9 cellular contexts compared by ENCODE assay signal in the genomic region with DNA sequence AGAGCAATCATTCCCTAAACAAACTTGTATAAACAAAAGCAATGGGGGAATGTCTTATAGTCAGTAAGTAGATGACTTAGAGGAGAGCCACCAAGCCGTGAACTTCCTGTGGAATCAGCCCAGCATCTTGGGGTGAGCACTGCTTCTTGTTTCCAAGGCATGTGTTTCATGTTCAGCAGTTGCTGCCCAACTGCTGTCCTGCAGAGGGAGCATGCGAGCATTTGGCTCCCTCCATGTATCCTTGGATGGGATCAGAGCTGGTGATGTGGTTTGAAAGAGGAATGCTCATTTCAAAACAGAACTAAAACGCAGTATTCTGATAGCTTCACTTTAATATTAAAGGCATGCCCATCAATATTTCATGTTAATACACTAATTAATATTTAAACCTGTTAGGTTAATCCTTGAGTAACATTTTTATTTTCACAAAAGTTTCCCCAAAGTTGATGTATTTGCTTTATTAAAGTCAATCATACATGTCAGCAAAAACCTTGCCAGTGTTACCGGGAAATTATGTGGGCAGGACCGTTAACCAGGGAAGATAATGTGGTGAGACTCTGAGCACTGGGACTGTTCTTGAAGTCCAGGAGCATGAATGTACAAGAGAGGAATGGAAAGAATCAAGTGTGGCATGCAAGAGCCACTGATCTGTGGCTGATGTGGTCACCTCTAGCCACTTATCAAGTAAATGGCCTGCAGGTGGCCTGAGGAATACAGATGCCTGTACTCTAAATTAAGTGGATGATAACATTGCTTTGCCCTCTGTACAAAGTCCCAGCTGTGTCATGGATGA.
A peak's percentile ranks its signal among the peaks of the same experiment; 100 is the strongest.
DNase-seq lines count a peak whose midpoint lies in the region; ATAC-seq and TF ChIP-seq lines count a peak whose summit lies in the region.
"Had no signal": no experiment of that assay in that cellular context is flagged by ENCODE, and none has a peak within 500 bp of the region (broad histone marks: within the 10 kb centered on the region; RNA-seq: fewer than 3 reads in every experiment).

No MANE protein-coding gene starts in this region.

- DNase-seq in Caki2 (ENCODE audit: low read depth): peak; percentile 45
- no peak for DNase-seq in HCT116 (ENCODE audit: low read depth, low spot score)
- DNase-seq in SJCRH30: peak; percentile 22 to 62
- DNase-seq in fibroblast of the conjunctiva (ENCODE audit: low read depth): peak; percentile 26
- DNase-seq in non-pigmented ciliary epithelial cell (ENCODE audit: low read depth): peak; percentile 75
- DNase-seq: activated B cell treated with CpG ODN at 0.5 μM for 24 hours had no signal

- intact Hi-C loops in HCT116 (cut with micrococcal nuclease): loop anchor here (2.0 to 5.0 kb wide), 2 partner anchors 622 to 758 kb away; no protein-coding TSS in a partner anchor

- CTCF ChIA-PET in HCT116 (lab: Charles Lee): interaction anchor here (1.2 kb wide), 1 partner anchor 17 kb away, joined by 4 read pairs; no protein-coding TSS in a partner anchor

- H3K9ac ChIP-seq in HCT116 (ENCODE audit: low read length): no peak overlapping the region

- 0 out of 2 replicates have a peak, but pooled peaks have one; percentile 6 for TF ChIP-seq RAD21 in HCT116 (IDR thresholded peaks at IDR 0.05; ENCODE audit: low read depth)

- TF ChIP-seq POLR2A in HCT116 (IDR thresholded peaks at IDR 0.05; ENCODE audit: borderline replicate concordance, extremely low read depth, insufficient read depth, insufficient read length): no peak

- H3K9me2 ChIP-seq in HCT116 (ENCODE audit: insufficient read depth): no peaks in the 10 kb centered on the region

- no peak overlapping the region for H3K4me3 ChIP-seq in HCT116 (replicated peaks in 1 of 2; ENCODE audit: low read depth in 1 of 2, low read length in 2 of 2)
- no peak overlapping the region for H3K4me3 ChIP-seq in SJCRH30

- H3K4me1 ChIP-seq in HCT116 (ENCODE audit: control insufficient read depth in 1 of 2, insufficient read depth in 2 of 2, low read length in 2 of 2) (no peaks in the 10 kb centered on the region), SJCRH30 (no peaks in the 10 kb centered on the region)

- POLR2A ChIA-PET in HCT116 (lab: Charles Lee): no interaction called here

- in situ Hi-C loops in Caki2 (cut with HindIII; ENCODE audit: low pct_unique_long_range_greater_than_20kb, low sequenced_read_pairs): no loop called here

- H3K27ac ChIP-seq in HCT116 (ENCODE audit: low read depth, low read length) (no peak overlapping the region), SJCRH30 (no peak overlapping the region)

- H3K4me2 ChIP-seq in HCT116 (ENCODE audit: low read length): no peak overlapping the region

- RAD21 ChIA-PET in HCT116 (lab: Charles Lee; ENCODE audit: low non-redundant PET in 1 of 2, low total read pairs in 2 of 2, uncharacterized antibody in 2 of 2, unreplicated experiment in 2 of 2): no interaction called here

- H3K27me3 ChIP-seq in HCT116 (ENCODE audit: insufficient read depth, low read length): no peaks in the 10 kb centered on the region
- no peaks in the 10 kb centered on the region for H3K27me3 ChIP-seq in SJCRH30

- no peak overlapping the region for H2AFZ ChIP-seq in HCT116 (ENCODE audit: low read depth, low read length, poor library complexity, severe bottlenecking)

- H3K36me3 ChIP-seq in HCT116 (ENCODE audit: control insufficient read depth in 1 of 2, insufficient read depth in 2 of 2, low read length in 2 of 2) (no peaks in the 10 kb centered on the region), SJCRH30 (no peaks in the 10 kb centered on the region)

- H3K79me2 ChIP-seq in HCT116 (ENCODE audit: insufficient read depth, low read length): no peaks in the 10 kb centered on the region

- peak in 2 of 3 experiments; percentile 53 to 58; a peak in 4 of 6 replicates for TF ChIP-seq CTCF in HCT116 (IDR thresholded peaks at IDR 0.05 in 2 of 3, conservative IDR thresholded peaks at IDR 0.05 in 1 of 3; ENCODE audit: borderline replicate concordance in 1 of 3, insufficient read depth in 1 of 3, low read depth in 2 of 3, low read length in 2 of 3)

- no peak for ATAC-seq in HCT116
- ATAC-seq in HG02610 (IDR thresholded peaks at IDR 0.05; ENCODE audit: unreplicated experiment): no peak
- no peak for ATAC-seq in HG03457 (IDR thresholded peaks at IDR 0.05; ENCODE audit: unreplicated experiment)
- ATAC-seq in GM18868 (IDR thresholded peaks at IDR 0.05; ENCODE audit: unreplicated experiment): no peak

- no peaks in the 10 kb centered on the region for H3K9me3 ChIP-seq in HCT116 (ENCODE audit: control insufficient read depth in 1 of 2, insufficient read depth in 1 of 2, low read depth in 1 of 2, low read length in 2 of 2)
- no peaks in the 10 kb centered on the region for H3K9me3 ChIP-seq in SJCRH30 (replicated peaks)

- no peaks in the 10 kb centered on the region for H4K20me1 ChIP-seq in HCT116 (ENCODE audit: insufficient read depth)

- BruUV-seq in HCT116 (replicated peaks; lab: Mats Ljungman, UMichigan): no TSS peak

TF ChIP-seq in HCT116, 20 proteins besides CTCF, POLR2A, EP300 and RAD21:
- TF ChIP-seq SRF (IDR thresholded peaks at IDR 0.05; ENCODE audit: low read depth) (no peak), EZH2phosphoT487 (IDR thresholded peaks at IDR 0.05; ENCODE audit: borderline replicate concordance) (no peak), CEBPB (IDR thresholded peaks at IDR 0.05; ENCODE audit: low read depth) (no peak), SP1 (IDR thresholded peaks at IDR 0.05; ENCODE audit: low read depth) (no peak), FOSL1 (IDR thresholded peaks at IDR 0.05; ENCODE audit: low read depth) (no peak), EZH2 (IDR thresholded peaks at IDR 0.05) (no peak), YY1 (IDR thresholded peaks at IDR 0.05; ENCODE audit: extremely low read depth, insufficient replicate concordance, low read depth, low read length) (no peak), ELF1 (IDR thresholded peaks at IDR 0.05; ENCODE audit: borderline replicate concordance, low read depth) (no peak), CBX3 (IDR thresholded peaks at IDR 0.05; ENCODE audit: low read depth) (no peak), SIN3A (IDR thresholded peaks at IDR 0.05; ENCODE audit: low read depth) (no peak), TCF7L2 (IDR thresholded peaks at IDR 0.05; ENCODE audit: borderline replicate concordance, extremely low read depth, insufficient read depth, insufficient read length) (no peak), ZNF274 (IDR thresholded peaks at IDR 0.05; ENCODE audit: low read depth, low read length) (no peak), EGR1 (IDR thresholded peaks at IDR 0.05; ENCODE audit: low read depth) (no peak)
- TF ChIP-seq, protein P1, sequence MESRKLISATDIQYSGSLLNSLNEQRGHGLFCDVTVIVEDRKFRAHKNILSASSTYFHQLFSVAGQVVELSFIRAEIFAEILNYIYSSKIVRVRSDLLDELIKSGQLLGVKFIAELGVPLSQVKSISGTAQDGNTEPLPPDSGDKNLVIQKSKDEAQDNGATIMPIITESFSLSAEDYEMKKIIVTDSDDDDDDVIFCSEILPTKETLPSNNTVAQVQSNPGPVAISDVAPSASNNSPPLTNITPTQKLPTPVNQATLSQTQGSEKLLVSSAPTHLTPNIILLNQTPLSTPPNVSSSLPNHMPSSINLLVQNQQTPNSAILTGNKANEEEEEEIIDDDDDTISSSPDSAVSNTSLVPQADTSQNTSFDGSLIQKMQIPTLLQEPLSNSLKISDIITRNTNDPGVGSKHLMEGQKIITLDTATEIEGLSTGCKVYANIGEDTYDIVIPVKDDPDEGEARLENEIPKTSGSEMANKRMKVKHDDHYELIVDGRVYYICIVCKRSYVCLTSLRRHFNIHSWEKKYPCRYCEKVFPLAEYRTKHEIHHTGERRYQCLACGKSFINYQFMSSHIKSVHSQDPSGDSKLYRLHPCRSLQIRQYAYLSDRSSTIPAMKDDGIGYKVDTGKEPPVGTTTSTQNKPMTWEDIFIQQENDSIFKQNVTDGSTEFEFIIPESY (IDR thresholded peaks at IDR 0.05; ENCODE audit: extremely low read depth, insufficient replicate concordance, low read length): no peak
- TF ChIP-seq, protein P2, sequence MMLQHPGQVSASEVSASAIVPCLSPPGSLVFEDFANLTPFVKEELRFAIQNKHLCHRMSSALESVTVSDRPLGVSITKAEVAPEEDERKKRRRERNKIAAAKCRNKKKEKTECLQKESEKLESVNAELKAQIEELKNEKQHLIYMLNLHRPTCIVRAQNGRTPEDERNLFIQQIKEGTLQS (IDR thresholded peaks at IDR 0.05): no peak
- TF ChIP-seq, protein P3, sequence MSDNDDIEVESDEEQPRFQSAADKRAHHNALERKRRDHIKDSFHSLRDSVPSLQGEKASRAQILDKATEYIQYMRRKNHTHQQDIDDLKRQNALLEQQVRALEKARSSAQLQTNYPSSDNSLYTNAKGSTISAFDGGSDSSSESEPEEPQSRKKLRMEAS (IDR thresholded peaks at IDR 0.05): no peak
